ENCODE assay signal across 22 cellular contexts in the genomic region with DNA sequence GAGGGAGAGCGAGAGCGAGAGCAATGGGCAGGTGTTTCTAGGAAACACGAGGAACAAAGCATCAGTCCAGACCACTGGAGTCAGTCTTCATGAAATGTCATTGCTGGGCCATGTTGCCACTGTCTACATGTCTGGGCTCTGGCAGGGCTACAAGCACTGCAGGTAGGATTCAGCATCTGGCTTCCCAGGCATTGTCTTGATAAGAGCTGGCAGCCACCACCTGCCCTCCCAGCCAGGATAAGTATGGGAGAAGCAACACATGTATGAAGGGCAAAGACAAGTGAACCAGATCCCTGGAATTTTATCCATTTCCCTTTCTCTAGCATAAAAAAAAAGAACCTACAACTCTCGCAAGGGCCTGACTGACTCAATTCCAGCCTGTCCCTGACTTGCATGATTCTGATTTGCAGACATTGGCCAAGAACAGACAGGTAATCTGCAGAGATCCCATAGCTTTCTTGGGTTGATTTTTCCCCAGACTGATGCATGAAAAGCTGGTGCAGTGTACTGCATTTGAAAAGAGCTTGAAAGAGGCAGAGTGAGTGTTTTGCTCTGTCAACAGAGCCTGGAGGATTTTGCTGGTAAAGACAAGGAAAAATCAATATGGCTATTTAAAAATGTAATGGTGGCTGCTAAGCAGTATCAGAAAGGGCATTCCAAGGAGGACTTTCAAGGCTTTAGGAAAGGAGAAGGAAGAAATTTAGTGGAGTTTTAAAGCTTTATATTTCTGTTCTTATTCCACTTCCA.
DNase-seq lines count a peak whose midpoint lies in the region; ATAC-seq and TF ChIP-seq lines count a peak whose summit lies in the region.
"Had no signal": no experiment of that assay in that cellular context is flagged by ENCODE, and none has a peak within 500 bp of the region (broad histone marks: within the 10 kb centered on the region; RNA-seq: fewer than 3 reads in every experiment).

No MANE protein-coding gene starts in this region.

- no peak overlapping the region for H3K9ac ChIP-seq in Loucy (ENCODE audit: low read depth, low read length, poor library complexity, severe bottlenecking)

- no peak overlapping the region for H3K4me3 Mint-ChIP-seq in progenitor cell of endocrine pancreas (ENCODE audit: low read depth)
- H3K4me3 Mint-ChIP-seq: CD4-positive, alpha-beta T cell; IgD-negative memory B cell had no signal

- H2AFZ ChIP-seq in Loucy (ENCODE audit: low read length): peak overlapping the region; percentile 57; the same call in 1 of the 2 replicates

- no peaks in the 10 kb centered on the region for H3K27me3 ChIP-seq in Loucy (ENCODE audit: insufficient read depth, low read length, poor library complexity, severe bottlenecking)

- H3K4me1 ChIP-seq in Loucy (ENCODE audit: insufficient read depth, low read length, poor library complexity, severe bottlenecking): no peaks in the 10 kb centered on the region
- H3K4me1 ChIP-seq: A549, Caco-2 had no signal

- H3K36me3 Mint-ChIP-seq in progenitor cell of endocrine pancreas (ENCODE audit: insufficient read depth): no peaks in the 10 kb centered on the region
- H3K36me3 Mint-ChIP-seq: IgD-negative memory B cell had no signal

- no peak for ATAC-seq in GM18505 (IDR thresholded peaks at IDR 0.05; ENCODE audit: unreplicated experiment)
- ATAC-seq: A549, HCT116, PC-3 had no signal

- H3K27ac Mint-ChIP-seq in progenitor cell of endocrine pancreas: peak overlapping the region; percentile 84
- H3K27ac Mint-ChIP-seq: CD4-positive, alpha-beta T cell; IgD-negative memory B cell had no signal

- no peaks in the 10 kb centered on the region for H3K36me3 ChIP-seq in Loucy (ENCODE audit: insufficient read depth, low read length)

- no peaks in the 10 kb centered on the region for H3K79me2 ChIP-seq in Loucy (ENCODE audit: insufficient read depth, low read length)

- no peaks in the 10 kb centered on the region for H3K27me3 Mint-ChIP-seq in progenitor cell of endocrine pancreas

- WGBS in lower leg skin, 2 donors: 87 to 92% methylated on average over 4 of the region's 4 CpGs

- H3K4me1 Mint-ChIP-seq in progenitor cell of endocrine pancreas (ENCODE audit: low read depth): peaks cover 20% of the 10 kb centered on the region
- H3K4me1 Mint-ChIP-seq: IgD-negative memory B cell had no signal

- no peaks in the 10 kb centered on the region for H3F3A ChIP-seq in Loucy (ENCODE audit: low read depth)

- no peak overlapping the region for H3K4me3 ChIP-seq in Loucy (ENCODE audit: low read length, poor library complexity, severe bottlenecking)
- H3K4me3 ChIP-seq in lower leg skin (ENCODE audit: low read depth, poor library complexity, severe bottlenecking): no peak overlapping the region
- H3K4me3 ChIP-seq: A549, SK-N-MC had no signal

- no peaks in the 10 kb centered on the region for H3K9me3 ChIP-seq in Loucy (ENCODE audit: insufficient read depth, low read depth, low read length)
- H3K9me3 ChIP-seq: A549, Caco-2 had no signal

- H3K9me3 Mint-ChIP-seq in progenitor cell of endocrine pancreas (ENCODE audit: low read depth): peaks cover 3% of the 10 kb centered on the region
- H3K9me3 Mint-ChIP-seq: CD4-positive, alpha-beta T cell; IgD-negative memory B cell had no signal

- H3K9me2 ChIP-seq in Loucy (replicated peaks; ENCODE audit: low read depth, low read length): no peaks in the 10 kb centered on the region

- DNase-seq in NCI-H345 (lab: John Stamatoyannopoulos, UW) (peak; percentile 29), NCI-H345 treated with DMSO at 0.1 percent for 48 hours (lab: John Stamatoyannopoulos, UW; ENCODE audit: unreplicated experiment) (no peak), NCI-H524 treated with DMSO at 0.1 percent for 48 hours (lab: John Stamatoyannopoulos, UW) (peak; percentile 72), progenitor cell of endocrine pancreas (ENCODE audit: low spot score, unreplicated experiment) (no peak), lower leg skin (ENCODE audit: low spot score in 2 of 2) (no peak)
- no peak for DNase-seq in activated effector memory CD4-positive, alpha-beta T cell treated with Interleukin-2 at 50 U/mL for 16 hours
- DNase-seq: Caco-2; CD4-positive, alpha-beta T cell; DMS 273 treated with DMSO at 0.1 percent for 48 hours; Karpas-422; NCI-H1436 treated with DMSO at 0.1 percent for 48 hours; NCI-H2029 treated with DMSO at 0.1 percent for 48 hours; NCI-H510A; PC-3; SHP77; T-helper 2 cell had no signal

- H4K20me1 ChIP-seq in Loucy (ENCODE audit: insufficient read depth, low read length, poor library complexity, severe bottlenecking): no peaks in the 10 kb centered on the region

- TF ChIP-seq CTCF in Loucy (conservative IDR thresholded peaks at IDR 0.05; ENCODE audit: low read length) (no peak), progenitor cell of endocrine pancreas (IDR thresholded peaks at IDR 0.05; ENCODE audit: unreplicated experiment) (no peak), lower leg skin (IDR thresholded peaks at IDR 0.05) (no peak)

- intact Hi-C loops in lower leg skin (cut with DNase I; ENCODE audit: low total_unique reads): no loop called here

- TF ChIP-seq POLR2A in GM18505 (IDR thresholded peaks at IDR 0.05; ENCODE audit: borderline replicate concordance, extremely low read depth, insufficient read depth, insufficient read length) (no peak), lower leg skin (IDR thresholded peaks at IDR 0.05) (no peak)

- no peak overlapping the region for H3K4me2 ChIP-seq in Loucy (ENCODE audit: low read depth, low read length, poor library complexity, severe bottlenecking)
- H3K4me2 ChIP-seq: A549 had no signal

Comparison
In these comparisons a context has a peak if more than half of its experiments do, and no peak if none do; other contexts are left out.
1. DNase-seq: peak in NCI-H345 (single experiment) and NCI-H524 treated with DMSO at 0.1 percent for 48 hours (single experiment); none in NCI-H345 treated with DMSO at 0.1 percent for 48 hours (single experiment), progenitor cell of endocrine pancreas (single experiment), activated effector memory CD4-positive, alpha-beta T cell treated with Interleukin-2 at 50 U/mL for 16 hours (single experiment) and lower leg skin (0 of 2).